Comparison of ENCODE assay signal across 25 cellular contexts in genomic region chr2:15706986-15707632, GRCh38.
"Had no signal": no experiment of that assay in that cellular context is flagged by ENCODE, and none has a peak within 500 bp of the region (broad histone marks: within the 10 kb centered on the region; RNA-seq: fewer than 3 reads in every experiment).

No MANE protein-coding gene starts in this region.

- H3K4me1 ChIP-seq: colonic mucosa, foreskin keratinocyte, gastrocnemius medialis had no signal

- H3K4me3 ChIP-seq: colonic mucosa, coronary artery, dorsolateral prefrontal cortex, esophagus muscularis mucosa, esophagus squamous epithelium, gastrocnemius medialis, gastroesophageal sphincter, heart left ventricle, heart right ventricle had no signal

- H3K27ac ChIP-seq: colonic mucosa, coronary artery, dorsolateral prefrontal cortex, epithelial cell of prostate, esophagus muscularis mucosa, esophagus squamous epithelium, foreskin keratinocyte, gastrocnemius medialis, gastroesophageal sphincter, heart left ventricle, heart right ventricle had no signal

- H3K4me3 Mint-ChIP-seq: dendritic cell treated with granulocyte-macrophage colony-stimulating factor and Interleukin-4, amounts not matched to agents 40 ng/mL and 50 ng/mL, for 4 days; effector memory CD8-positive, alpha-beta T cell; endodermal cell had no signal

- H3K9me3 ChIP-seq: colonic mucosa, esophagus muscularis mucosa, esophagus squamous epithelium, gastrocnemius medialis, gastroesophageal sphincter, heart left ventricle, heart right ventricle had no signal

- H3K9me3 Mint-ChIP-seq: dendritic cell treated with granulocyte-macrophage colony-stimulating factor and Interleukin-4, amounts not matched to agents 40 ng/mL and 50 ng/mL, for 4 days; effector memory CD8-positive, alpha-beta T cell had no signal

- ATAC-seq: effector memory CD8-positive, alpha-beta T cell; esophagus mucosa; foreskin keratinocyte; gastrocnemius medialis; gastroesophageal sphincter; heart left ventricle; heart right ventricle had no signal

- H3K27me3 ChIP-seq: colonic mucosa, dorsolateral prefrontal cortex, esophagus muscularis mucosa, esophagus squamous epithelium, foreskin keratinocyte, gastrocnemius medialis, gastroesophageal sphincter, heart left ventricle, heart right ventricle had no signal

- H3K36me3 ChIP-seq: colonic mucosa, esophagus muscularis mucosa, esophagus squamous epithelium, gastrocnemius medialis, gastroesophageal sphincter, heart left ventricle, heart right ventricle had no signal

- H3K27me3 Mint-ChIP-seq: dendritic cell treated with granulocyte-macrophage colony-stimulating factor and Interleukin-4, amounts not matched to agents 40 ng/mL and 50 ng/mL, for 4 days had no signal

- DNase-seq: colonic mucosa; cortex of kidney; dermis blood vessel endothelial cell; dorsolateral prefrontal cortex; effector CD4-positive, alpha-beta T cell; effector CD8-positive, alpha-beta T cell; effector memory CD4-positive, alpha-beta T cell; effector memory CD8-positive, alpha-beta T cell; endodermal cell; erythroblast; esophagus squamous epithelium; foreskin fibroblast; foreskin keratinocyte; foreskin melanocyte; gastrocnemius medialis; glutamatergic neuron; head of caudate nucleus; heart left ventricle; heart right ventricle had no signal

- H3K27ac Mint-ChIP-seq: dendritic cell treated with granulocyte-macrophage colony-stimulating factor and Interleukin-4, amounts not matched to agents 40 ng/mL and 50 ng/mL, for 4 days; effector memory CD8-positive, alpha-beta T cell; endodermal cell had no signal
